In the genomic region with DNA sequence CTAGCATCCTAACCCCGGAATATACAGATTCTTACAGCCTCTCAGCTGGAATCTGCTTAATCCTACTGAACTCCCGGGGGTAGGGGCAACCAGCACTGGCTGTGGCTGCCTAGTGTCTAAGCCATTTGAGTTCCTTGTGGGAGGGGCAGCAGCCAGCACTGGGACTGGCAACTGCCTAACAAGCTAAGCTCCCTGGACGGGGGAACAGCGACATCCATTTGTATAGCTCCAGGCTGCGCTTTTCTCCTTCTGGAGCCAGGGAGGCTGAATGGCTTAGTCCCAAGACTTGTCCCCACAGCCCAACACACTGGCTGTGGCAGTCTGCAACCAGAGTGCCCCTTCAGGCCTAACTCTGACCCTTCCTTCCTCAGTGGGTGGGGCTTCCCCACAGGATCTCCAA, we compare ENCODE assay signal across 27 cellular contexts.
"Had no signal": no experiment of that assay in that cellular context is flagged by ENCODE, and none has a peak within 500 bp of the region (broad histone marks: within the 10 kb centered on the region; RNA-seq: fewer than 3 reads in every experiment).

No MANE protein-coding gene starts in this region.

- H2AFZ ChIP-seq: parathyroid adenoma had no signal

- H3K9ac ChIP-seq: parathyroid adenoma had no signal

- H3K4me1 Mint-ChIP-seq: memory B cell; stimulated activated memory B cell treated with anti-CD40 and anti-IgM and Interleukin-4, amounts not matched to agents 10 μg/mL and 1 μg/mL and 100 μg/mL, for 72 hours had no signal

- FAIRE-seq: keratinocyte had no signal

- H3K4me3 Mint-ChIP-seq: memory B cell; natural killer cell treated with Interleukin-12 subunit alpha and Interleukin-12 subunit beta and Interleukin-15 and Interleukin-18, amount 100 ng/mL, for 72 hours; stimulated activated memory B cell treated with anti-CD40 and anti-IgM and Interleukin-4, amounts not matched to agents 10 μg/mL and 1 μg/mL and 100 μg/mL, for 72 hours; stimulated activated naive CD8-positive, alpha-beta T cell treated with anti-CD3 and anti-CD28 coated beads, Interleukin-15, Interleukin-2, amounts not matched to agents 100 ng/mL and 50 ng/mL, for 24 hours had no signal

- H3K9me3 ChIP-seq: gastrocnemius medialis, lower lobe of right lung, psoas muscle, testis, tibial nerve, upper lobe of right lung had no signal

- H3K27me3 Mint-ChIP-seq: memory B cell; natural killer cell treated with Interleukin-12 subunit alpha and Interleukin-12 subunit beta and Interleukin-15 and Interleukin-18, amount 100 ng/mL, for 72 hours; stimulated activated memory B cell treated with anti-CD40 and anti-IgM and Interleukin-4, amounts not matched to agents 10 μg/mL and 1 μg/mL and 100 μg/mL, for 72 hours; stimulated activated naive CD8-positive, alpha-beta T cell treated with anti-CD3 and anti-CD28 coated beads, Interleukin-15, Interleukin-2, amounts not matched to agents 100 ng/mL and 50 ng/mL, for 24 hours had no signal

- DNase-seq: cortex of kidney; dorsolateral prefrontal cortex; effector memory CD4-positive, alpha-beta T cell; gastrocnemius medialis; heart right ventricle; hypothalamus; left cardiac atrium; left ventricle myocardium inferior; lower lobe of right lung; midbrain; psoas muscle; spleen; stimulated activated CD4-positive, alpha-beta T cell treated with anti-CD3 and anti-CD28 coated beads, Interleukin-15, amount 100 ng/mL, for 24 hours; stimulated activated CD4-positive, alpha-beta T cell treated with anti-CD3 and anti-CD28 coated beads, Interleukin-1b, Interleukin-23, amount 100 ng/mL, for 48 hours; stimulated activated CD4-positive, alpha-beta T cell treated with anti-CD3 and anti-CD28 coated beads, Interleukin-4, amount 100 ng/mL, for 24 hours; testis; upper lobe of right lung had no signal

- H3K79me2 ChIP-seq: parathyroid adenoma had no signal

- H3K36me3 ChIP-seq: esophagus muscularis mucosa, gastrocnemius medialis, heart right ventricle, left ventricle myocardium inferior, lower lobe of right lung, spleen, tibial nerve, upper lobe of right lung had no signal

- H3K4me1 ChIP-seq: esophagus muscularis mucosa, gastrocnemius medialis, lower lobe of right lung, parathyroid adenoma, psoas muscle, spleen, testis, tibial nerve, upper lobe of right lung had no signal

- ATAC-seq: gastrocnemius medialis; heart right ventricle; left cardiac atrium; lower lobe of right lung; natural killer cell treated with Interleukin-12 subunit alpha and Interleukin-12 subunit beta and Interleukin-15 and Interleukin-18, amount 100 ng/mL, for 72 hours; psoas muscle; sciatic nerve; stimulated activated memory B cell treated with anti-CD40 and anti-IgM and Interleukin-4, amounts not matched to agents 10 μg/mL and 1 μg/mL and 100 μg/mL, for 72 hours; upper lobe of right lung had no signal

- H3K27ac Mint-ChIP-seq: memory B cell; natural killer cell treated with Interleukin-12 subunit alpha and Interleukin-12 subunit beta and Interleukin-15 and Interleukin-18, amount 100 ng/mL, for 72 hours; stimulated activated memory B cell treated with anti-CD40 and anti-IgM and Interleukin-4, amounts not matched to agents 10 μg/mL and 1 μg/mL and 100 μg/mL, for 72 hours; stimulated activated naive CD8-positive, alpha-beta T cell treated with anti-CD3 and anti-CD28 coated beads, Interleukin-15, Interleukin-2, amounts not matched to agents 100 ng/mL and 50 ng/mL, for 24 hours had no signal

- H3K9me3 Mint-ChIP-seq: stimulated activated naive CD8-positive, alpha-beta T cell treated with anti-CD3 and anti-CD28 coated beads, Interleukin-15, Interleukin-2, amounts not matched to agents 100 ng/mL and 50 ng/mL, for 24 hours had no signal

- H3K36me3 Mint-ChIP-seq: memory B cell; stimulated activated memory B cell treated with anti-CD40 and anti-IgM and Interleukin-4, amounts not matched to agents 10 μg/mL and 1 μg/mL and 100 μg/mL, for 72 hours had no signal

- H3K27ac ChIP-seq: dorsolateral prefrontal cortex, epithelial cell of prostate, esophagus muscularis mucosa, gastrocnemius medialis, heart right ventricle, left ventricle myocardium inferior, lower lobe of right lung, parathyroid adenoma, psoas muscle, spleen, testis, tibial nerve, upper lobe of right lung had no signal

- H3K27me3 ChIP-seq: esophagus muscularis mucosa, gastrocnemius medialis, heart right ventricle, spleen, testis, tibial nerve, upper lobe of right lung had no signal

- H3K4me3 ChIP-seq: dorsolateral prefrontal cortex, esophagus muscularis mucosa, gastrocnemius medialis, heart right ventricle, left ventricle myocardium inferior, lower lobe of right lung, psoas muscle, spleen, testis, tibial nerve, upper lobe of right lung had no signal
